14 cellular contexts compared by ENCODE assay signal in the genomic region with DNA sequence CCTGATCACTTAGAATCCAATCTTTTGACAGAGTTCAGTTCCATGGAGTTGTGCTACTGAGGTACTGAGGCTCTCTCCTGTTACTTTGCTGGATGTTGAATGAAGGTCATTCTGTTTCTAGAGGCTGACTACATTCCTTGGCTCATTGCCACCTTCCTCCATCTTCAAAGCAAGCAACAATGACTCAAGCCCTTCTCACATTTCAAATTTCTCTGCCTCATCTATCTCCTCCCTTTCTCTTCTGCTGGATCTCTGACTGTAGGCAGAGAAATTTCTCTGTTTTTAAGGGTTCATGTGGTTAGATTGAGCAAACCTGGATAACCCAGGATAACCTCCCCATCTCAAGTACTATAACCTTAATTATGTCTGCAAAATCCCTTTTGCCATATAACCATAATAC.
DNase-seq lines count a peak whose midpoint lies in the region; ATAC-seq, FAIRE-seq and TF ChIP-seq lines count a peak whose summit lies in the region.
"Had no signal": no experiment of that assay in that cellular context is flagged by ENCODE, and none has a peak within 500 bp of the region (broad histone marks: within the 10 kb centered on the region; RNA-seq: fewer than 3 reads in every experiment).

No MANE protein-coding gene starts in this region.

- RAD21 ChIA-PET in HCT116 (lab: Charles Lee; ENCODE audit: low non-redundant PET in 1 of 2, low total read pairs in 2 of 2, uncharacterized antibody in 2 of 2, unreplicated experiment in 2 of 2) = no interaction called here

- no peaks in the 10 kb centered on the region for H3K36me3 ChIP-seq in HCT116 (ENCODE audit: control insufficient read depth in 1 of 2, insufficient read depth in 2 of 2, low read length in 2 of 2)
- H3K36me3 ChIP-seq in endothelial cell of umbilical vein (ENCODE audit: control insufficient read depth in 2 of 2, extremely low read depth in 1 of 2, insufficient read depth in 2 of 2, low read length in 2 of 2) = no peaks in the 10 kb centered on the region
- H3K36me3 ChIP-seq in MG63 = no peaks in the 10 kb centered on the region
- H3K36me3 ChIP-seq in aorta (ENCODE audit: control insufficient read depth in 1 of 2, insufficient read depth in 2 of 2, low read length in 1 of 2) = no peaks in the 10 kb centered on the region
- no peaks in the 10 kb centered on the region for H3K36me3 ChIP-seq in pancreas
- H3K36me3 ChIP-seq: left lung had no signal

- H2AFZ ChIP-seq in HCT116 (ENCODE audit: low read depth, low read length, poor library complexity, severe bottlenecking) = peak overlapping the region; percentile 77
- no peak overlapping the region for H2AFZ ChIP-seq in endothelial cell of umbilical vein (ENCODE audit: low read depth, low read length)

- H3K4me2 ChIP-seq in HCT116 (ENCODE audit: low read length) = peak overlapping the region; percentile 67
- H3K4me2 ChIP-seq in endothelial cell of umbilical vein (ENCODE audit: insufficient read depth, low read length) = no peak overlapping the region

- H3K27ac ChIP-seq in HCT116 (ENCODE audit: low read depth, low read length) = peak overlapping the region; percentile 47; the same call in 1 of the 2 replicates
- no peak overlapping the region for H3K27ac ChIP-seq in endothelial cell of umbilical vein (ENCODE audit: insufficient read depth, low read depth, low read length)
- H3K27ac ChIP-seq in aorta (ENCODE audit: low read depth in 1 of 2, low read length in 2 of 2) = no peak overlapping the region
- H3K27ac ChIP-seq in pancreas = no peak overlapping the region
- H3K27ac ChIP-seq: left lung had no signal

- H3K79me2 ChIP-seq in HCT116 (ENCODE audit: insufficient read depth, low read length) (no peaks in the 10 kb centered on the region), endothelial cell of umbilical vein (ENCODE audit: control insufficient read depth, insufficient read depth, low read length) (no peaks in the 10 kb centered on the region)

- TF ChIP-seq CTCF in HCT116 (IDR thresholded peaks at IDR 0.05 in 2 of 3, conservative IDR thresholded peaks at IDR 0.05 in 1 of 3; ENCODE audit: borderline replicate concordance in 1 of 3, insufficient read depth in 1 of 3, low read depth in 2 of 3, low read length in 2 of 3) (no peak), endothelial cell of umbilical vein (IDR thresholded peaks at IDR 0.05; ENCODE audit: extremely low read depth in 1 of 2, insufficient read depth in 1 of 2, low read depth in 1 of 2, low read length in 2 of 2) (no peak), pancreas (IDR thresholded peaks at IDR 0.05) (no peak)

- H3K9ac ChIP-seq in HCT116 (ENCODE audit: low read length) (no peak overlapping the region), endothelial cell of umbilical vein (replicated peaks; ENCODE audit: extremely low read depth, insufficient read depth, low read length) (no peak overlapping the region)

- no peak for TF ChIP-seq POLR2A in HCT116 (IDR thresholded peaks at IDR 0.05; ENCODE audit: borderline replicate concordance, extremely low read depth, insufficient read depth, insufficient read length)
- TF ChIP-seq POLR2A in endothelial cell of umbilical vein (IDR thresholded peaks at IDR 0.05; ENCODE audit: low read depth, low read length) = no peak

- H3K27me3 ChIP-seq in HCT116 (ENCODE audit: insufficient read depth, low read length) = no peaks in the 10 kb centered on the region
- H3K27me3 ChIP-seq in endothelial cell of umbilical vein (ENCODE audit: control insufficient read depth in 2 of 2, insufficient read depth in 2 of 2, low read length in 2 of 2) = no peaks in the 10 kb centered on the region
- no peaks in the 10 kb centered on the region for H3K27me3 ChIP-seq in MG63
- H3K27me3 ChIP-seq in aorta (ENCODE audit: control insufficient read depth in 1 of 2, insufficient read depth in 2 of 2, low read length in 1 of 2) = no peaks in the 10 kb centered on the region
- H3K27me3 ChIP-seq in pancreas = no peaks in the 10 kb centered on the region
- H3K27me3 ChIP-seq: left lung had no signal

- H3K9me1 ChIP-seq in endothelial cell of umbilical vein (replicated peaks; ENCODE audit: control insufficient read depth, extremely low read depth, insufficient read depth, low read length) = no peaks in the 10 kb centered on the region

- intact Hi-C loops in HCT116 (cut with micrococcal nuclease) = no loop called here
- intact Hi-C loops in endothelial cell of umbilical vein (cut with micrococcal nuclease) = no loop called here
- intact Hi-C loops in aorta (cut with DNase I) = no loop called here
- intact Hi-C loops in pancreas (cut with DNase I) = no loop called here

- POLR2A ChIA-PET in HCT116 (lab: Charles Lee) = no interaction called here
- POLR2A ChIA-PET in endothelial cell of umbilical vein (lab: Charles Lee) = no interaction called here

- 0 out of 2 replicates have a peak, but pooled peaks have one; percentile 16 for TF ChIP-seq RAD21 in HCT116 (IDR thresholded peaks at IDR 0.05; ENCODE audit: low read depth)

- peaks cover 21 to 23% of the 10 kb centered on the region in 2 experiments for H3K4me1 ChIP-seq in HCT116 (ENCODE audit: control insufficient read depth in 1 of 2, insufficient read depth in 2 of 2, low read length in 2 of 2)
- H3K4me1 ChIP-seq in endothelial cell of umbilical vein (ENCODE audit: control insufficient read depth, extremely low read depth, insufficient read depth, low read length) = no peaks in the 10 kb centered on the region
- H3K4me1 ChIP-seq in aorta (ENCODE audit: control insufficient read depth in 1 of 2, insufficient read depth in 2 of 2, low read length in 2 of 2) = no peaks in the 10 kb centered on the region
- no peaks in the 10 kb centered on the region for H3K4me1 ChIP-seq in pancreas
- H3K4me1 ChIP-seq: left lung had no signal

- no peaks in the 10 kb centered on the region for H3K9me2 ChIP-seq in HCT116 (ENCODE audit: insufficient read depth)

- H4K20me1 ChIP-seq in HCT116 (ENCODE audit: insufficient read depth) = no peaks in the 10 kb centered on the region
- H4K20me1 ChIP-seq in endothelial cell of umbilical vein (replicated peaks; ENCODE audit: control insufficient read depth, extremely low read depth, insufficient read depth, low read length) = no peaks in the 10 kb centered on the region

- CTCF ChIA-PET in HCT116 (lab: Charles Lee) = no interaction called here
- CTCF ChIA-PET in endothelial cell of umbilical vein (lab: Charles Lee) = interaction anchor here (0.6 kb wide), 1 partner anchor 26 kb away, joined by 3 read pairs; no protein-coding TSS in a partner anchor

- dilution Hi-C loops in endothelial cell of umbilical vein (cut with MboI; ENCODE audit: extremely low pct_ligation_motif_present, low sequenced_read_pairs) = no loop called here

- DNase-seq in HCT116 (ENCODE audit: low read depth, low spot score) = peak; percentile 83
- DNase-seq in RCC 7860 (ENCODE audit: low spot score) = peak; percentile 64
- DNase-seq in endothelial cell of umbilical vein (ENCODE audit: low read depth, low spot score) = peak; percentile 32
- DNase-seq in skeletal muscle cell (ENCODE audit: low read depth) = peak; percentile 28
- no peak for DNase-seq in activated T-cell treated with anti-CD3 and anti-CD28 coated beads, Interleukin-2, amount 50 U/mL, for 1 hour
- no peak for DNase-seq in MG63
- DNase-seq in aorta = no peak
- DNase-seq in pancreas = no peak
- DNase-seq: activated CD8-positive, alpha-beta memory T cell treated with anti-CD3 and anti-CD28 coated beads, Interleukin-2, amount 50 U/mL, for 48 hours; activated naive CD8-positive, alpha-beta T cell treated with anti-CD3 and anti-CD28 coated beads, Interleukin-2, amount 50 U/mL, for 24 hours; CD4-positive, CD25-positive, alpha-beta regulatory T cell; left lung; naive thymus-derived CD8-positive, alpha-beta T cell had no signal

- no peaks in the 10 kb centered on the region for H3K9me3 ChIP-seq in HCT116 (ENCODE audit: control insufficient read depth in 1 of 2, insufficient read depth in 1 of 2, low read depth in 1 of 2, low read length in 2 of 2)
- H3K9me3 ChIP-seq in endothelial cell of umbilical vein (replicated peaks; ENCODE audit: control insufficient read depth, insufficient read depth, low read length) = no peaks in the 10 kb centered on the region
- H3K9me3 ChIP-seq in MG63 = no peaks in the 10 kb centered on the region
- H3K9me3 ChIP-seq in aorta (ENCODE audit: control insufficient read depth, low read length) = no peaks in the 10 kb centered on the region
- no peaks in the 10 kb centered on the region for H3K9me3 ChIP-seq in pancreas

- FAIRE-seq in RCC 7860 (lab: Jason Lieb, UNC) = peak; percentile 72
- peak; percentile 26 for FAIRE-seq in endothelial cell of umbilical vein (lab: Jason Lieb, UNC)
- no peak for FAIRE-seq in pancreas (lab: Jason Lieb, UNC)

- H3K4me3 ChIP-seq in HCT116 (replicated peaks in 1 of 2; ENCODE audit: low read depth in 1 of 2, low read length in 2 of 2) (peak overlapping the region in 1 of 2 experiments; percentile 21; a peak in 2 of 4 replicates), endothelial cell of umbilical vein (replicated peaks in 1 of 3; ENCODE audit: insufficient read depth in 1 of 3, low read depth in 1 of 3, low read length in 3 of 3) (no peak overlapping the region), skeletal muscle cell (ENCODE audit: low read depth, low read length) (no peak overlapping the region), MG63 (no peak overlapping the region), aorta (ENCODE audit: low read length in 2 of 2) (no peak overlapping the region), pancreas (no peak overlapping the region)
- H3K4me3 ChIP-seq: left lung had no signal

- BruUV-seq in HCT116 (replicated peaks; lab: Mats Ljungman, UMichigan) = no TSS peak
- BruUV-seq in endothelial cell of umbilical vein (replicated peaks; lab: Mats Ljungman, UMichigan) = no TSS peak

- ATAC-seq in HCT116 = peak; percentile 91
- no peak for ATAC-seq in aorta (ENCODE audit: low FRiP score)
- ATAC-seq in pancreas = no peak
- ATAC-seq: activated CD4-positive, CD25-positive, alpha-beta regulatory T cell treated with anti-CD3 and anti-CD28 coated beads, Interleukin-2, amount 50 U/mL, for 24 hours; activated naive CD8-positive, alpha-beta T cell treated with anti-CD3 and anti-CD28 coated beads, Interleukin-2, amount 50 U/mL, for 24 hours; left lung; naive thymus-derived CD8-positive, alpha-beta T cell had no signal

TF ChIP-seq in HCT116, 20 proteins besides CTCF, POLR2A, EP300 and RAD21 (continues in another document):
- TF ChIP-seq SRF (IDR thresholded peaks at IDR 0.05; ENCODE audit: low read depth) (no peak), EGR1 (IDR thresholded peaks at IDR 0.05; ENCODE audit: low read depth) (no peak)
- TF ChIP-seq, protein P1, sequence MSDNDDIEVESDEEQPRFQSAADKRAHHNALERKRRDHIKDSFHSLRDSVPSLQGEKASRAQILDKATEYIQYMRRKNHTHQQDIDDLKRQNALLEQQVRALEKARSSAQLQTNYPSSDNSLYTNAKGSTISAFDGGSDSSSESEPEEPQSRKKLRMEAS (IDR thresholded peaks at IDR 0.05) = no peak

TF ChIP-seq in endothelial cell of umbilical vein, 7 proteins besides CTCF, POLR2A, EP300 and RAD21 (continues in another document):
- TF ChIP-seq POLR2AphosphoS5 (IDR thresholded peaks at IDR 0.05; ENCODE audit: insufficient read depth, low read depth, low read length) = no peak
- TF ChIP-seq GATA2 (IDR thresholded peaks at IDR 0.05; ENCODE audit: insufficient read depth, insufficient read length, low read depth, low read length) = no peak

Comparison
In these comparisons a context has a peak if more than half of its experiments do, and no peak if none do; other contexts are left out.
1. DNase-seq: peak in HCT116 (single experiment), RCC 7860 (single experiment), endothelial cell of umbilical vein (single experiment) and skeletal muscle cell (single experiment); none in activated T-cell treated with anti-CD3 and anti-CD28 coated beads, Interleukin-2, amount 50 U/mL, for 1 hour (single experiment), MG63 (single experiment), aorta (0 of 2) and pancreas (0 of 6).